ENCODE assay signal across 11 cellular contexts in genomic region chrX:111040377-111041017, GRCh38. TPM values are rescaled to one million over a fixed set of nuclear protein-coding genes. Genes with fewer than 3 reads are reported as not detected.
DNase-seq lines count a peak whose midpoint lies in the region; ATAC-seq and TF ChIP-seq lines count a peak whose summit lies in the region.
"Had no signal": no experiment of that assay in that cellular context is flagged by ENCODE, and none has a peak within 500 bp of the region (broad histone marks: within the 10 kb centered on the region; RNA-seq: fewer than 3 reads in every experiment).

No MANE protein-coding gene starts in this region.

- H3K4me1 ChIP-seq in H9 (ENCODE audit: insufficient read depth, low read length): no peaks in the 10 kb centered on the region
- H3K4me1 ChIP-seq in PC-3 (ENCODE audit: insufficient read depth, low read length): peaks cover 31% of the 10 kb centered on the region
- H3K4me1 ChIP-seq in CD8-positive, alpha-beta T cell (ENCODE audit: insufficient read depth, low read length): no peaks in the 10 kb centered on the region
- H3K4me1 ChIP-seq: parathyroid adenoma had no signal

- H3K36me3 Mint-ChIP-seq in CD14-positive monocyte: no peaks in the 10 kb centered on the region
- no peaks in the 10 kb centered on the region for H3K36me3 Mint-ChIP-seq in H9 (ENCODE audit: insufficient read depth in 1 of 3, low read depth in 3 of 3)
- H3K36me3 Mint-ChIP-seq in CD8-positive, alpha-beta T cell: no peaks in the 10 kb centered on the region
- no peaks in the 10 kb centered on the region for H3K36me3 Mint-ChIP-seq in progenitor cell of endocrine pancreas (ENCODE audit: insufficient read depth)

- H4K8ac ChIP-seq in H9 (replicated peaks; ENCODE audit: insufficient read length, low read depth, low read length): no peak overlapping the region

- WGBS in H9 (ENCODE audit: extremely low coverage, insufficient read length, low lambda C conversion rate): no CpG with 5 or more reads among the region's 3 CpGs

- POLR2A ChIA-PET in PC-3 (lab: Charles Lee; ENCODE audit: unreplicated experiment): interaction anchor here (0.5 to 0.7 kb wide), 2 partner anchors 59 to 96 kb away, joined by 3 read pairs; no protein-coding TSS in a partner anchor
- POLR2A ChIA-PET in CD8-positive, alpha-beta T cell (lab: Charles Lee): no interaction called here

- H3K56ac ChIP-seq in H9 (ENCODE audit: insufficient read length, low read depth, low read length): no peak overlapping the region

- H3T11ph ChIP-seq in H9 (ENCODE audit: low read length): no peak overlapping the region

- H3K27ac ChIP-seq in H9 (ENCODE audit: insufficient read length, low read depth, low read length) (no peak overlapping the region), PC-3 (ENCODE audit: low read length) (peak overlapping the region; percentile 100)
- no peak overlapping the region for H3K27ac ChIP-seq in CD8-positive, alpha-beta T cell (ENCODE audit: low read depth, low read length)
- H3K27ac ChIP-seq: parathyroid adenoma had no signal

- DNase-seq in CD14-positive monocyte (ENCODE audit: low spot score) (no peak), H9 (no peak), PC-3 (peak; percentile 72), fibroblast of the aortic adventitia (ENCODE audit: low read depth) (peak; percentile 12), progenitor cell of endocrine pancreas (ENCODE audit: low spot score, unreplicated experiment) (no peak), H7 (no peak)
- no peak for DNase-seq in CD8-positive, alpha-beta T cell
- DNase-seq in stimulated activated naive CD8-positive, alpha-beta T cell treated with anti-CD3 and anti-CD28 coated beads, Interleukin-15, amount 100 ng/mL, for 72 hours: no peak
- DNase-seq: MM.1S had no signal

- H3K9me3 Mint-ChIP-seq in CD14-positive monocyte: peaks cover 0 to 1% (median 0%) of the 10 kb centered on the region in 7 donors
- H3K9me3 Mint-ChIP-seq in H9: no peaks in the 10 kb centered on the region
- H3K9me3 Mint-ChIP-seq in CD8-positive, alpha-beta T cell: no peaks in the 10 kb centered on the region
- no peaks in the 10 kb centered on the region for H3K9me3 Mint-ChIP-seq in progenitor cell of endocrine pancreas (ENCODE audit: low read depth)
- no peaks in the 10 kb centered on the region for H3K9me3 Mint-ChIP-seq in stimulated activated naive CD8-positive, alpha-beta T cell treated with anti-CD3 and anti-CD28 coated beads, Interleukin-15, amount 100 ng/mL, for 72 hours
- H3K9me3 Mint-ChIP-seq: T-helper 1 cell treated with Interleukin-12 subunit alpha and Interleukin-12 subunit beta and Interleukin-4 antibody, amounts not matched to agents 30 μg/mL and 1 μg/mL, for 36 hours had no signal

- ATAC-seq in PC-3: peak; percentile 81
- no peak for ATAC-seq in CD8-positive, alpha-beta T cell
- ATAC-seq in stimulated activated naive CD8-positive, alpha-beta T cell treated with anti-CD3 and anti-CD28 coated beads, Interleukin-15, amount 100 ng/mL, for 72 hours: no peak

- H3K9me2 ChIP-seq in PC-3 (replicated peaks; ENCODE audit: low read length): no peaks in the 10 kb centered on the region

- H2BK20ac ChIP-seq in H9 (ENCODE audit: low read depth, low read length, poor library complexity, severe bottlenecking): peak overlapping the region; percentile 3

- H2AK5ac ChIP-seq in H9 (ENCODE audit: insufficient read length, low read length): no peak overlapping the region

- H3K27me3 ChIP-seq in H9 (ENCODE audit: insufficient read depth, low read length) (no peaks in the 10 kb centered on the region), PC-3 (ENCODE audit: low read length) (no peaks in the 10 kb centered on the region), H7 (ENCODE audit: control insufficient read depth, insufficient read depth, low read length) (no peaks in the 10 kb centered on the region)
- H3K27me3 ChIP-seq in CD8-positive, alpha-beta T cell (ENCODE audit: insufficient read depth, low read length): no peaks in the 10 kb centered on the region

- intact Hi-C loops in CD14-positive monocyte (cut with micrococcal nuclease): no loop called here
- intact Hi-C loops in PC-3 (cut with micrococcal nuclease): loop anchor here (1.0 kb wide), 1 partner anchor 55 kb away; no protein-coding TSS in a partner anchor
- intact Hi-C loops in CD8-positive, alpha-beta T cell (cut with DNase I, micrococcal nuclease): no loop called here

- H3K14ac ChIP-seq in H9 (ENCODE audit: insufficient read depth, low read length): no peak overlapping the region

- H2BK15ac ChIP-seq in H9 (ENCODE audit: low read depth, low read length): no peak overlapping the region

- no peak overlapping the region for H2BK12ac ChIP-seq in H9 (ENCODE audit: insufficient read length, low read depth, low read length)

- H4K5ac ChIP-seq in H9 (ENCODE audit: insufficient read length, low read depth, low read length): no peak overlapping the region

- CTCF ChIA-PET in PC-3 (lab: Charles Lee): interaction anchor here (0.6 kb wide), 1 partner anchor 60 kb away, joined by 3 read pairs; no protein-coding TSS in a partner anchor
- CTCF ChIA-PET in CD8-positive, alpha-beta T cell (lab: Charles Lee): no interaction called here

- H3K9me3 ChIP-seq in H9 (ENCODE audit: control insufficient read depth, low read depth, low read length) (no peaks in the 10 kb centered on the region), PC-3 (ENCODE audit: low read length) (no peaks in the 10 kb centered on the region)
- H3K9me3 ChIP-seq in CD8-positive, alpha-beta T cell (ENCODE audit: low read length): no peaks in the 10 kb centered on the region

- H3K36me3 ChIP-seq in PC-3 (ENCODE audit: low read depth, low read length) (no peaks in the 10 kb centered on the region), H7 (replicated peaks; ENCODE audit: control insufficient read depth, insufficient read depth, low read length) (no peaks in the 10 kb centered on the region)
- H3K36me3 ChIP-seq in CD8-positive, alpha-beta T cell (ENCODE audit: insufficient read depth, low read length): no peaks in the 10 kb centered on the region

- no peak overlapping the region for H3K4me3 Mint-ChIP-seq in CD14-positive monocyte
- no peak overlapping the region for H3K4me3 Mint-ChIP-seq in H9
- H3K4me3 Mint-ChIP-seq in CD8-positive, alpha-beta T cell: no peak overlapping the region
- no peak overlapping the region for H3K4me3 Mint-ChIP-seq in progenitor cell of endocrine pancreas (ENCODE audit: low read depth)
- no peak overlapping the region for H3K4me3 Mint-ChIP-seq in stimulated activated naive CD8-positive, alpha-beta T cell treated with anti-CD3 and anti-CD28 coated beads, Interleukin-15, amount 100 ng/mL, for 72 hours
- H3K4me3 Mint-ChIP-seq: T-helper 1 cell treated with Interleukin-12 subunit alpha and Interleukin-12 subunit beta and Interleukin-4 antibody, amounts not matched to agents 30 μg/mL and 1 μg/mL, for 36 hours had no signal

- BruUV-seq in PC-3 (replicated peaks; lab: Mats Ljungman, UMichigan): TSS peak; percentile 85

- H3K79me2 ChIP-seq in H9 (ENCODE audit: insufficient read depth, low read length) (no peaks in the 10 kb centered on the region), PC-3 (ENCODE audit: low read length) (no peaks in the 10 kb centered on the region)
- H3K79me2 ChIP-seq: parathyroid adenoma had no signal

- no peak overlapping the region for H2BK5ac ChIP-seq in H9 (ENCODE audit: insufficient read length, low read length)

- H3K23me2 ChIP-seq in H9 (ENCODE audit: insufficient read length, low read depth, low read length, poor library complexity, severe bottlenecking): no peaks in the 10 kb centered on the region

- H2BK120ac ChIP-seq in H9 (ENCODE audit: low read depth, low read length, poor library complexity, severe bottlenecking): no peak overlapping the region

- H3K23ac ChIP-seq in H9 (ENCODE audit: insufficient read length, low read depth, low read length): no peak overlapping the region

- H3K27ac Mint-ChIP-seq in CD14-positive monocyte (peak overlapping the region; percentile 37 to 70 (median 49)), H9 (no peak overlapping the region; a peak in 1 of 7 replicates), progenitor cell of endocrine pancreas (no peak overlapping the region)
- no peak overlapping the region for H3K27ac Mint-ChIP-seq in CD8-positive, alpha-beta T cell
- H3K27ac Mint-ChIP-seq in stimulated activated naive CD8-positive, alpha-beta T cell treated with anti-CD3 and anti-CD28 coated beads, Interleukin-15, amount 100 ng/mL, for 72 hours: no peak overlapping the region
- H3K27ac Mint-ChIP-seq: T-helper 1 cell treated with Interleukin-12 subunit alpha and Interleukin-12 subunit beta and Interleukin-4 antibody, amounts not matched to agents 30 μg/mL and 1 μg/mL, for 36 hours had no signal

- H3K27me3 Mint-ChIP-seq in CD14-positive monocyte (ENCODE audit: low read depth in 3 of 3) (peaks cover 5 to 19% (median 7%) of the 10 kb centered on the region in 3 donors), H9 (ENCODE audit: low read depth) (peaks cover 6% of the 10 kb centered on the region), progenitor cell of endocrine pancreas (no peaks in the 10 kb centered on the region)
- H3K27me3 Mint-ChIP-seq in CD8-positive, alpha-beta T cell (ENCODE audit: low read depth): no peaks in the 10 kb centered on the region
- no peaks in the 10 kb centered on the region for H3K27me3 Mint-ChIP-seq in stimulated activated naive CD8-positive, alpha-beta T cell treated with anti-CD3 and anti-CD28 coated beads, Interleukin-15, amount 100 ng/mL, for 72 hours

- no peaks in the 10 kb centered on the region for H4K20me1 ChIP-seq in H9 (ENCODE audit: control insufficient read depth, insufficient read depth, insufficient read length)
- no peaks in the 10 kb centered on the region for H4K20me1 ChIP-seq in PC-3 (ENCODE audit: low read length)

- TF ChIP-seq CTCF in CD14-positive monocyte (IDR thresholded peaks at IDR 0.05) (no peak), H9 (conservative IDR thresholded peaks at IDR 0.05) (no peak), PC-3 (conservative IDR thresholded peaks at IDR 0.05; ENCODE audit: low read depth, low read length) (no peak), fibroblast of the aortic adventitia (IDR thresholded peaks at IDR 0.05; ENCODE audit: insufficient read depth, low read length) (no peak), progenitor cell of endocrine pancreas (IDR thresholded peaks at IDR 0.05; ENCODE audit: unreplicated experiment) (no peak)
- no peak for TF ChIP-seq CTCF in CD8-positive, alpha-beta T cell (IDR thresholded peaks at IDR 0.05)

- no peak overlapping the region for H2AFZ ChIP-seq in H9 (ENCODE audit: low read length)
- H2AFZ ChIP-seq in PC-3 (ENCODE audit: low read length): no peak overlapping the region
- H2AFZ ChIP-seq: parathyroid adenoma had no signal

- H3F3A ChIP-seq in PC-3 (ENCODE audit: low read length, unreplicated experiment): no peaks in the 10 kb centered on the region

- H3K4me3 ChIP-seq in PC-3 (ENCODE audit: low read length) (peak overlapping the region; percentile 56), fibroblast of the aortic adventitia (ENCODE audit: low read depth, low read length) (no peak overlapping the region), H7 (ENCODE audit: insufficient read depth, low read depth, low read length) (no peak overlapping the region)
- H3K4me3 ChIP-seq in CD8-positive, alpha-beta T cell (ENCODE audit: low read depth, low read length): no peak overlapping the region

- H3K9ac ChIP-seq in H9 (ENCODE audit: extremely low read depth, insufficient read length, low read length) (no peak overlapping the region), PC-3 (ENCODE audit: low read length) (peak overlapping the region; percentile 97)
- H3K9ac ChIP-seq: parathyroid adenoma had no signal

- no peak overlapping the region for H3K18ac ChIP-seq in H9 (ENCODE audit: insufficient read length, low read depth, low read length)

- H3K4me2 ChIP-seq in H9 (ENCODE audit: insufficient read depth, insufficient read length, low read length) (no peak overlapping the region), PC-3 (ENCODE audit: low read length) (peak overlapping the region; percentile 87)

- H4K91ac ChIP-seq in H9 (ENCODE audit: insufficient read length, low read depth, low read length): no peak overlapping the region

- no peaks in the 10 kb centered on the region for H3K79me1 ChIP-seq in H9 (ENCODE audit: insufficient read depth, low read depth, low read length, poor library complexity, severe bottlenecking)

- no peak overlapping the region for H3K4ac ChIP-seq in H9 (ENCODE audit: low read depth, low read length)

- H3K4me1 Mint-ChIP-seq in CD14-positive monocyte (peaks cover 15% of the 10 kb centered on the region), H9 (peaks cover 6 to 10% of the 10 kb centered on the region in 2 experiments), progenitor cell of endocrine pancreas (ENCODE audit: low read depth) (no peaks in the 10 kb centered on the region)
- H3K4me1 Mint-ChIP-seq in CD8-positive, alpha-beta T cell (ENCODE audit: low read depth): peaks cover 4% of the 10 kb centered on the region
- H3K4me1 Mint-ChIP-seq in stimulated activated naive CD8-positive, alpha-beta T cell treated with anti-CD3 and anti-CD28 coated beads, Interleukin-15, amount 100 ng/mL, for 72 hours: no peaks in the 10 kb centered on the region

RNA-seq across cellular contexts. Expression of gene PAK3, which starts 55.5 kb away (rescaled TPM):
- not detected for polyA plus RNA-seq in CD14-positive monocyte
- total RNA-seq in H9 (2021) (7.5 and 7.8 TPM in 2 replicates), PC-3 (2014; rRNA removed) (2.0 and 2.1 TPM in 2 replicates), fibroblast of the aortic adventitia (ENCODE audit: low replicate concordance) (0.90 and 3.7 TPM in 2 replicates), progenitor cell of endocrine pancreas (16.8 and 18.4 TPM in 2 replicates)
- under 1 TPM; 0.49 to 0.72 TPM for total RNA-seq in CD8-positive, alpha-beta T cell
- total RNA-seq in H7 (2014; rRNA removed; shearing (Covaris generic)): 1.8 and 2.0 TPM in 2 replicates

Comparison
In these comparisons a context has a peak if more than half of its experiments do, and no peak if none do; other contexts are left out.
1. DNase-seq: peak in PC-3 (single experiment) and fibroblast of the aortic adventitia (single experiment); none in CD14-positive monocyte (single experiment), H9 (single experiment), CD8-positive, alpha-beta T cell (0 of 7), progenitor cell of endocrine pancreas (single experiment), stimulated activated naive CD8-positive, alpha-beta T cell treated with anti-CD3 and anti-CD28 coated beads, Interleukin-15, amount 100 ng/mL, for 72 hours (0 of 2) and H7 (single experiment).
2. H3K27ac Mint-ChIP-seq: peak in CD14-positive monocyte (7 of 7); none in H9 (0 of 3), CD8-positive, alpha-beta T cell (single experiment), progenitor cell of endocrine pancreas (single experiment) and stimulated activated naive CD8-positive, alpha-beta T cell treated with anti-CD3 and anti-CD28 coated beads, Interleukin-15, amount 100 ng/mL, for 72 hours (0 of 2).